Comparison of ENCODE assay signal across 18 cellular contexts in genomic region chr19:16931306-16931705, GRCh38. TPM values are rescaled to one million over a fixed set of nuclear protein-coding genes. Genes with fewer than 3 reads are reported as not detected.
DNase-seq lines count a peak whose midpoint lies in the region; ATAC-seq and TF ChIP-seq lines count a peak whose summit lies in the region.
"Had no signal": no experiment of that assay in that cellular context is flagged by ENCODE, and none has a peak within 500 bp of the region (broad histone marks: within the 10 kb centered on the region; RNA-seq: fewer than 3 reads in every experiment).

No MANE protein-coding gene starts in this region.

- no peak overlapping the region for H2BK120ac ChIP-seq in neuronal stem cell (ENCODE audit: low read depth, low read length)

- intact Hi-C loops in spleen (cut with DNase I; ENCODE audit: low total_unique reads) (no loop called here), Right ventricle myocardium inferior (cut with DNase I) (no loop called here)

- no peak overlapping the region for H3K4me3 Mint-ChIP-seq in chondrocyte (ENCODE audit: unreplicated experiment)
- H3K4me3 Mint-ChIP-seq: CD8-positive, alpha-beta T cell; HFFc6 had no signal

- H3K4me1 Mint-ChIP-seq in chondrocyte (ENCODE audit: low read depth): no peaks in the 10 kb centered on the region
- H3K4me1 Mint-ChIP-seq: CD4-positive, CD25-positive, alpha-beta regulatory T cell had no signal

- no peak overlapping the region for H2AK5ac ChIP-seq in neuronal stem cell (ENCODE audit: low read depth, low read length)

- H3K36me3 ChIP-seq in neuronal stem cell (replicated peaks in 1 of 2; ENCODE audit: control insufficient read depth in 2 of 2, insufficient read depth in 2 of 2, low read length in 2 of 2): peaks cover 0 to 2% of the 10 kb centered on the region in 2 donors
- no peaks in the 10 kb centered on the region for H3K36me3 ChIP-seq in spleen
- H3K36me3 ChIP-seq: HAP-1 had no signal

- H3K4ac ChIP-seq in neuronal stem cell (ENCODE audit: low read length): no peak overlapping the region

- H3K4me1 ChIP-seq in neuronal stem cell (ENCODE audit: control insufficient read depth in 2 of 2, insufficient read depth in 1 of 2, low read depth in 1 of 2, low read length in 2 of 2): no peaks in the 10 kb centered on the region
- no peaks in the 10 kb centered on the region for H3K4me1 ChIP-seq in spleen
- H3K4me1 ChIP-seq: Caco-2, HAP-1 had no signal

- WGBS in neuronal stem cell (ENCODE audit: extremely low coverage in 2 of 2, insufficient read length in 2 of 2, insufficient replicate concordance in 1 of 2), 2 donors: no CpG with 5 or more reads among the region's 4 CpGs
- 97 to 100% (median 98%) methylated on average over 1 to 4 of the region's 4 CpGs for WGBS in spleen, 5 donors

- peak overlapping the region; percentile 93 for H4K8ac ChIP-seq in neuronal stem cell (ENCODE audit: low read depth, low read length)

- H3K4me3 ChIP-seq in neuronal stem cell (ENCODE audit: low read length in 2 of 2): no peak overlapping the region
- no peak overlapping the region for H3K4me3 ChIP-seq in spleen
- H3K4me3 ChIP-seq: HAP-1 had no signal

- no peak overlapping the region for H2AFZ ChIP-seq in neuronal stem cell (ENCODE audit: low read length)

- H3K9me3 Mint-ChIP-seq in chondrocyte (ENCODE audit: low read depth): peaks cover 29% of the 10 kb centered on the region

- H3K14ac ChIP-seq in neuronal stem cell (ENCODE audit: low read length): no peak overlapping the region

- DNase-seq in chondrocyte (ENCODE audit: low spot score) (peak; percentile 63), neuronal stem cell (ENCODE audit: low spot score) (no peak), spleen (peak; percentile 28), NCI-H146 (lab: John Stamatoyannopoulos, UW) (no peak), Right ventricle myocardium inferior (ENCODE audit: missing footprints) (no peak)
- DNase-seq: C1 segment of cervical spinal cord; Caco-2; CD4-positive, CD25-positive, alpha-beta regulatory T cell; CD8-positive, alpha-beta T cell; DMS153; DND-41; GOT3; HFFc6 had no signal

- H3K23ac ChIP-seq in neuronal stem cell (ENCODE audit: low read depth, low read length, poor library complexity): peak overlapping the region; percentile 87

- no peak overlapping the region for H4K91ac ChIP-seq in neuronal stem cell (ENCODE audit: low read depth, low read length, poor library complexity)

- peak overlapping the region; percentile 62 for H2BK5ac ChIP-seq in neuronal stem cell (ENCODE audit: low read length)

- peak overlapping the region; percentile 63 for H2BK12ac ChIP-seq in neuronal stem cell (ENCODE audit: low read length)

- H3K4me2 ChIP-seq in neuronal stem cell (ENCODE audit: insufficient read depth, low read length, poor library complexity, severe bottlenecking): no peak overlapping the region

- peaks cover 4% of the 10 kb centered on the region for H3K36me3 Mint-ChIP-seq in chondrocyte (ENCODE audit: low read depth)
- H3K36me3 Mint-ChIP-seq: CD4-positive, CD25-positive, alpha-beta regulatory T cell; CD8-positive, alpha-beta T cell had no signal

- ATAC-seq in HG03521 (IDR thresholded peaks at IDR 0.05; ENCODE audit: unreplicated experiment): no peak
- no peak for ATAC-seq in Right ventricle myocardium inferior
- ATAC-seq: CD8-positive, alpha-beta T cell had no signal

- H3K18ac ChIP-seq in neuronal stem cell (ENCODE audit: low read length): peak overlapping the region; percentile 81

- H3K79me1 ChIP-seq in neuronal stem cell (ENCODE audit: low read depth, low read length): peaks cover 5% of the 10 kb centered on the region

- H3K9me3 ChIP-seq in neuronal stem cell (replicated peaks in 1 of 2; ENCODE audit: control insufficient read depth in 2 of 2, insufficient read depth in 1 of 2, low read depth in 1 of 2, low read length in 2 of 2) (peaks cover 9 to 11% of the 10 kb centered on the region in 2 donors), spleen (peaks cover 2 to 56% (median 35%) of the 10 kb centered on the region in 8 donors)
- H3K9me3 ChIP-seq: HAP-1 had no signal

- TF ChIP-seq CTCF in chondrocyte (IDR thresholded peaks at IDR 0.05) (no peak), spleen (IDR thresholded peaks at IDR 0.05 in 8 of 11, conservative IDR thresholded peaks at IDR 0.05 in 3 of 11) (no peak)

- H3K27me3 Mint-ChIP-seq in chondrocyte (ENCODE audit: low read depth): peaks cover 19% of the 10 kb centered on the region

- no peaks in the 10 kb centered on the region for H3K27me3 ChIP-seq in neuronal stem cell (ENCODE audit: control insufficient read depth in 3 of 3, insufficient read depth in 3 of 3, low read depth in 1 of 3, low read length in 3 of 3)
- H3K27me3 ChIP-seq in spleen (replicated peaks in 1 of 7): peaks cover 0 to 18% (median 0%) of the 10 kb centered on the region in 7 donors

- H2BK15ac ChIP-seq in neuronal stem cell (ENCODE audit: low read length): no peak overlapping the region

- no peak for TF ChIP-seq POLR2A in spleen (IDR thresholded peaks at IDR 0.05)

- H3K27ac ChIP-seq in neuronal stem cell (replicated peaks; ENCODE audit: low read length): no peak overlapping the region
- H3K27ac ChIP-seq in spleen: no peak overlapping the region

- H3K27ac Mint-ChIP-seq in chondrocyte (ENCODE audit: unreplicated experiment): no peak overlapping the region
- H3K27ac Mint-ChIP-seq: CD4-positive, CD25-positive, alpha-beta regulatory T cell; CD8-positive, alpha-beta T cell; HFFc6 had no signal

- H3K9ac ChIP-seq in neuronal stem cell (ENCODE audit: low read depth, low read length, poor library complexity): no peak overlapping the region

RNA-seq across cellular contexts. Expression of gene F2RL3, which starts 42.5 kb away (rescaled TPM):
- total RNA-seq in chondrocyte (0.05 to 0.10 TPM in 2 of 3 replicates, not detected in the other), spleen (1 to 10 TPM; 1.2 to 5.4 (median 2.3) TPM), Right ventricle myocardium inferior (0.27 TPM)
- polyA plus RNA-seq in neuronal stem cell (2013, experiment 1 of 2): not detected
- not detected for polyA plus RNA-seq in neuronal stem cell (2013, experiment 2 of 2)
- polyA plus RNA-seq in spleen: 1 to 10 TPM in 1 of 3 donors, under 1 TPM in 2; 0.48 to 1.3 (median 0.76) TPM
- total RNA-seq: A172; A673; Caco-2; CD8-positive, alpha-beta T cell; HFFc6 had no signal
- polyA plus RNA-seq: BJ; CD4-positive, CD25-positive, alpha-beta regulatory T cell had no signal

Comparison
In these comparisons a context has a peak if more than half of its experiments do, and no peak if none do; other contexts are left out.
1. DNase-seq: peak in chondrocyte (single experiment) and spleen (single experiment); none in neuronal stem cell (single experiment), NCI-H146 (single experiment) and Right ventricle myocardium inferior (single experiment).